In the genomic region with DNA sequence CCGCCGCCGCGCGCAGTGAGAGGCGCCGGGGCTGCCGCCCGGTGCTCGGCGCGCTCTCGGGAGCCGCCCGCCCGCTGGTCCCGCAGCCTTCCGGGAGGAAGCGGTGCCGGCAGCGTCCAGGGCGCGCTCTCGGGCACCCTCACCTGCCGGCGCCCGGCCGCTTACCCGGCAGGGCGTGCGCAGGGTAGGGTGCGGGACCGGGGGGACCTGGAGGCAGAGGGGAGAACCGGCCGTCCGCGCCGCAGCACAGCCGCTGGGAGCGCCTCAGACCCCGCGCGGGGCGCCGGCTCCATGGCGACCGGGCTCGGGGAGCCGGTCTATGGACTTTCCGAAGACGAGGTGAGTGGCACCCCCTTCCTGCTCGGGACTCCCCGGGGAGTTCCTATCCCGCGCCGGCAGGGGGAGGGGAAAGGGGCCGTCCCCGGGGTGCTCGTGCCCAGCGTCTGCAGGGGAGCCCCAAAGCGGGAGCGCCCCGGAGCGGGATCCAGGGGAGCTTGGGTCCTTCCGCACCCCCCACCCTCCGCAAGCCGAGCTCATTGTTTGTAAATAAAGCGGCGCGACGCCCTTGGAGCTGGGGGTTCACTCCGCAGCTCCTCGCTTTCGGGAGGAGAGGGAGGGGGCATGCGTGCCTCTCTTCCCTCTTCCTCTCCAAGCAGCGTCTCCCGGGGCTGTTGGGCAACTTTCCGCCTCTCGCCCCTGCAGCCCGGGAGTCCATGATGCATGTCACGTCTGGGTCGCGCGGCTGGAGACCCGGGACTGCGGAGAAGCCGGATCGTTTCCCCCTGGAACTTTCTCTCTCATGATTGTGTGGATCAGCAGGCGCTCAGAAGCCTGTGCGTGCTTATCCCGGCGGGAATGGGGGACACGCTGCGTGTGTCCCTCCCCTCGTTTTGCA, we compare ENCODE assay signal across 8 cellular contexts. TPM values are rescaled to one million over a fixed set of nuclear protein-coding genes. Genes with fewer than 3 reads are reported as not detected.
DNase-seq lines count a peak whose midpoint lies in the region; ATAC-seq, FAIRE-seq and TF ChIP-seq lines count a peak whose summit lies in the region.

No MANE protein-coding gene starts in this region.

- H3K9me3 ChIP-seq in Peyer's patch, result no peaks in the 10 kb centered on the region
- no peaks in the 10 kb centered on the region for H3K9me3 ChIP-seq in cardiac muscle cell (ENCODE audit: low read depth)

- H3K4me3 ChIP-seq in Peyer's patch (peak overlapping the region; percentile 77 to 97 (median 86)), cardiac muscle cell (peak overlapping the region; percentile 83)

- DNase-seq in CD1c-positive myeloid dendritic cell (ENCODE audit: extremely low spot score), result peak; percentile 70
- DNase-seq in GM19239 (ENCODE audit: insufficient read length, low spot score), result peak; percentile 29
- DNase-seq in Peyer's patch, result peak; percentile 43 to 85 (median 77)
- DNase-seq in activated naive CD4-positive, alpha-beta T cell treated with anti-CD3 and anti-CD28 coated beads, Interleukin-2, amount 10 ng/mL, durations not matched to agents 7 days and 5 days, result peak; percentile 60
- DNase-seq in cardiac muscle cell (ENCODE audit: low read depth in 1 of 2, low spot score in 1 of 2), result peak; percentile 44 to 73
- peak; percentile 31 for DNase-seq in pons (ENCODE audit: low spot score)
- no peak for DNase-seq in GF-D8 (lab: John Stamatoyannopoulos, UW)

- H3K27me3 ChIP-seq in Peyer's patch, result no peaks in the 10 kb centered on the region
- peaks cover 10% of the 10 kb centered on the region for H3K27me3 ChIP-seq in cardiac muscle cell

- TF ChIP-seq POLR2A in Peyer's patch (IDR thresholded peaks at IDR 0.05), result peak; percentile 53 to 61

- FAIRE-seq in GM19239 (lab: Jason Lieb, UNC), result no peak

- peak; percentile 39 for ATAC-seq in HG03342 (IDR thresholded peaks at IDR 0.05; ENCODE audit: unreplicated experiment)

- peak in 4 of 6 experiments; percentile 8 to 51 (median 44) for TF ChIP-seq CTCF in Peyer's patch (IDR thresholded peaks at IDR 0.05)
- no peak for TF ChIP-seq CTCF in cardiac muscle cell (IDR thresholded peaks at IDR 0.05; ENCODE audit: low read depth, low read length)

- peaks cover 28% of the 10 kb centered on the region for H3K4me1 Mint-ChIP-seq in activated naive CD4-positive, alpha-beta T cell treated with anti-CD3 and anti-CD28 coated beads, Interleukin-2, amount 10 ng/mL, durations not matched to agents 7 days and 5 days

- H3K27ac ChIP-seq in Peyer's patch (peak overlapping the region; percentile 77 to 98 (median 89)), cardiac muscle cell (peak overlapping the region; percentile 87)

- peaks cover 0 to 31% (median 2%) of the 10 kb centered on the region in 4 donors for H3K4me1 ChIP-seq in Peyer's patch
- peaks cover 12% of the 10 kb centered on the region for H3K4me1 ChIP-seq in cardiac muscle cell (ENCODE audit: low read depth)

- H3K36me3 Mint-ChIP-seq in activated naive CD4-positive, alpha-beta T cell treated with anti-CD3 and anti-CD28 coated beads, Interleukin-2, amount 10 ng/mL, durations not matched to agents 7 days and 5 days, result no peaks in the 10 kb centered on the region

- H3K36me3 ChIP-seq in Peyer's patch, result no peaks in the 10 kb centered on the region
- H3K36me3 ChIP-seq in cardiac muscle cell, result no peaks in the 10 kb centered on the region

- no peaks in the 10 kb centered on the region for H3K9me3 Mint-ChIP-seq in activated naive CD4-positive, alpha-beta T cell treated with anti-CD3 and anti-CD28 coated beads, Interleukin-2, amount 10 ng/mL, durations not matched to agents 7 days and 5 days

- H3K27ac Mint-ChIP-seq in activated naive CD4-positive, alpha-beta T cell treated with anti-CD3 and anti-CD28 coated beads, Interleukin-2, amount 10 ng/mL, durations not matched to agents 7 days and 5 days, result no peak overlapping the region

- peaks cover 55% of the 10 kb centered on the region for H3K27me3 Mint-ChIP-seq in activated naive CD4-positive, alpha-beta T cell treated with anti-CD3 and anti-CD28 coated beads, Interleukin-2, amount 10 ng/mL, durations not matched to agents 7 days and 5 days

- peak overlapping the region; percentile 81 for H3K4me3 Mint-ChIP-seq in activated naive CD4-positive, alpha-beta T cell treated with anti-CD3 and anti-CD28 coated beads, Interleukin-2, amount 10 ng/mL, durations not matched to agents 7 days and 5 days

- CTCF ChIA-PET in activated naive CD4-positive, alpha-beta T cell treated with anti-CD3 and anti-CD28 coated beads, Interleukin-2, amount 10 ng/mL, durations not matched to agents 7 days and 5 days (lab: Charles Lee), result interaction anchor here (1.8 kb wide), 1 partner anchor 77 kb away, joined by 8 read pairs; no protein-coding TSS in a partner anchor

RNA-seq across cellular contexts. Expression of a gene that starts 0.6 kb away (rescaled TPM):
- total RNA-seq in Peyer's patch (100 to 1,000 TPM; 213 to 312 (median 277) TPM), cardiac muscle cell (40.5 and 43.4 TPM in 2 replicates)
- polyA plus RNA-seq in cardiac muscle cell, result 30.8 and 38.2 TPM in 2 replicates
